ENCODE assay signal across 1 cellular context in the genomic region with DNA sequence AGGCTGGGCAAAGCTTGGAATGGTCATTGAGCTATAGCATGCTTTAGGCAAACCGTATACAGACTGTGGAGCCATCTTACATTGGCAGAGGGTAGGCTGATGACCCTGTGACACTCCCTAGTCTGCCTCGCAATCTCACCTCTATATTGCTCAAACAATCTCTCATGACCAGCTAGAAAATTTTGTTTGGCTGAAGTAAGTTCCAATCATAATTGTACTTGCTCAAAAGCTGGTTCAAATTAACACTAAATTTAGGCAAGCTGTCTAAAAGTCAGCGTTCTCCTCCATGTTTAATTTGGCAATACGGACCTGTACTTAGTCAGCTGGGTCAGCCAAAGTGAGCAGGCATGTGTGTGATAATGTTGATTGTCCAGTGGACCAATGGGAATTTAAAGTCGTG.
TF ChIP-seq lines count a peak whose summit lies in the region.

No MANE protein-coding gene starts in this region.

TF ChIP-seq in IMR-90, 13 proteins besides CTCF, POLR2A, EP300 and RAD21 (continued from another document):
- TF ChIP-seq CEBPB (IDR thresholded peaks at IDR 0.05; ENCODE audit: low read depth, low read length) (no peak), FOS (IDR thresholded peaks at IDR 0.05; ENCODE audit: low read depth, low read length) (no peak), SMC3 (IDR thresholded peaks at IDR 0.05; ENCODE audit: low read depth, low read length) (no peak), BHLHE40 (IDR thresholded peaks at IDR 0.05; ENCODE audit: low read depth, low read length) (no peak)
TF ChIP-seq in IMR-90: peak in this region for 0.
